In the genomic region with DNA sequence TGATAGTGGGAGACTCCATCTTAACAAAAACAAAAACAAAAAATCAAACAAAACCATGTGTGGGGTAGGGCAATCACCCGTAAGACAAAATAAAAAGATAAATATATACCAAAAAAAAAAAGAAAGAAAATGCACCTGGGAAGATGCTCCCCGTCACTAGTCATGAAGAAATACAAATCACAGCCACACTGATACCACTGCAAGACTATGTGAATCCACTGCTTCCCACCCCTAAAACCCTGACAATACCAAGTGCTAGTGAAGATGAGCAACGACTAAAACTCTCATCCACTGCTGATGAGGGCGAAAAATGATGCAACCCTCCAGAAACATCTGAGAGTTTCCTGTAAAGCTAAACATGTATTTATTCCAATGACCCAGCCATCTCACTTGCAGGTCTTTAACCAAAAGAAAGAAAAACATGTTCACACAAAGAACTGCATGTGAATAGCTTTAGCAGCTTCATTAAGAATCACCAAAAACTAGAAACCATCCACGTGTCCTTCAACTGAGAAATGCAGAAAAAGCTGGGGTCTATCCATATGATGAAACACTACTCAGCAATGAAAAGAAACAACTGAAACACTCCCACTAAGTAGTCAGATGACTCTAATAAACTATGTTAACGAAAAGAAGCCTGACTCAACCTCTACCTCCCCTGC, we compare ENCODE assay signal across 12 cellular contexts. TPM values are rescaled to one million over a fixed set of nuclear protein-coding genes. Genes with fewer than 3 reads are reported as not detected.
DNase-seq lines count a peak whose midpoint lies in the region; ATAC-seq, FAIRE-seq and TF ChIP-seq lines count a peak whose summit lies in the region.
"Had no signal": no experiment of that assay in that cellular context is flagged by ENCODE, and none has a peak within 500 bp of the region (broad histone marks: within the 10 kb centered on the region; RNA-seq: fewer than 3 reads in every experiment).

No MANE protein-coding gene starts in this region.

- BruUV-seq in HepG2 (replicated peaks; lab: Mats Ljungman, UMichigan): no TSS peak

- peak; percentile 63 for DNase-seq in activated naive CD4-positive, alpha-beta T cell treated with anti-CD3 and anti-CD28 coated beads for 36 hours
- no peak for DNase-seq in HepG2 (ENCODE audit: low spot score)
- DNase-seq in left ventricle myocardium superior: no peak
- no peak for DNase-seq in NOMO-1 treated with DMSO at 0.1 percent for 48 hours (lab: John Stamatoyannopoulos, UW; ENCODE audit: unreplicated experiment)
- DNase-seq in mucosa of gallbladder (ENCODE audit: low spot score): no peak
- no peak for DNase-seq in hippocampal formation (lab: John Stamatoyannopoulos, UW)
- DNase-seq: activated effector memory CD4-positive, alpha-beta T cell treated with anti-CD3 and anti-CD28 coated beads, Interleukin-2, amount 50 U/mL, for 16 hours; hypothalamus; RPMI8226 had no signal

- TF ChIP-seq RAD21 in HepG2 (CRISPR knock-in tag; IDR thresholded peaks at IDR 0.05): no peak

- H3K4me3 ChIP-seq in BLaER1: no peak overlapping the region
- no peak overlapping the region for H3K4me3 ChIP-seq in HEK293 (ENCODE audit: low read depth, low read length)
- H3K4me3 ChIP-seq in HepG2 (replicated peaks in 1 of 3; ENCODE audit: insufficient read depth in 1 of 3, low read depth in 2 of 3, low read length in 3 of 3): no peak overlapping the region
- H3K4me3 ChIP-seq: pancreas had no signal

- no peak for ATAC-seq in HepG2
- ATAC-seq in left ventricle myocardium superior: no peak
- ATAC-seq: pancreas had no signal

- no peaks in the 10 kb centered on the region for H3K27me3 Mint-ChIP-seq in activated naive CD4-positive, alpha-beta T cell treated with anti-CD3 and anti-CD28 coated beads for 36 hours (ENCODE audit: low read depth)

- POLR2A ChIA-PET in HEK293 (lab: Yijun Ruan, JAX): no interaction called here
- POLR2A ChIA-PET in HepG2 (lab: Yijun Ruan, JAX): no interaction called here

- H3K27ac ChIP-seq in BLaER1 (no peak overlapping the region), HEK293 (ENCODE audit: extremely low read depth, low read depth, low read length) (no peak overlapping the region), HepG2 (ENCODE audit: extremely low read length, insufficient read depth, low read length) (peak overlapping the region; percentile 97)
- H3K27ac ChIP-seq: pancreas had no signal

- H3K4me1 ChIP-seq in BLaER1 (peaks cover 97% of the 10 kb centered on the region), HEK293 (ENCODE audit: control insufficient read depth, insufficient read depth, low read length) (peaks cover 46% of the 10 kb centered on the region), HepG2 (ENCODE audit: insufficient read depth, low read length) (peaks cover 100% of the 10 kb centered on the region)

- TF ChIP-seq EP300 in HepG2 (IDR thresholded peaks at IDR 0.05; ENCODE audit: low read depth in 2 of 2, low read length in 2 of 2): no peak
- TF ChIP-seq EP300 in HepG2 (CRISPR knock-in tag; IDR thresholded peaks at IDR 0.05; ENCODE audit: borderline replicate concordance): no peak

- in situ Hi-C loops in HepG2 (cut with HindIII; ENCODE audit: extremely low pct_ligation_motif_present, low pct_unique_long_range_greater_than_20kb): no loop called here

- peaks cover 95% of the 10 kb centered on the region for H3K4me1 Mint-ChIP-seq in activated naive CD4-positive, alpha-beta T cell treated with anti-CD3 and anti-CD28 coated beads for 36 hours (ENCODE audit: low read depth)

- H3K36me3 ChIP-seq in BLaER1 (peaks cover 38% of the 10 kb centered on the region), HEK293 (ENCODE audit: control insufficient read depth in 2 of 2, insufficient read depth in 1 of 2, low read length in 2 of 2) (peaks cover 0 to 10% of the 10 kb centered on the region in 2 experiments; a peak in 2 of 3 replicates), HepG2 (replicated peaks in 1 of 2; ENCODE audit: control insufficient read depth in 1 of 2, insufficient read depth in 2 of 2, low read length in 2 of 2) (no peaks in the 10 kb centered on the region)
- H3K36me3 ChIP-seq: pancreas had no signal

- H3K79me2 ChIP-seq in HepG2 (ENCODE audit: insufficient read depth, low read length): peaks cover 76% of the 10 kb centered on the region

- H3K4me2 ChIP-seq in BLaER1 (peak overlapping the region; percentile 69), HepG2 (ENCODE audit: low read depth, low read length) (no peak overlapping the region)

- H3K27me3 ChIP-seq in BLaER1: no peaks in the 10 kb centered on the region
- no peaks in the 10 kb centered on the region for H3K27me3 ChIP-seq in HepG2 (ENCODE audit: control insufficient read depth in 1 of 2, insufficient read depth in 2 of 2, low read length in 2 of 2)
- H3K27me3 ChIP-seq: pancreas had no signal

- peak overlapping the region; percentile 53 for H3K4me3 Mint-ChIP-seq in activated naive CD4-positive, alpha-beta T cell treated with anti-CD3 and anti-CD28 coated beads for 36 hours

- TF ChIP-seq CTCF in HEK293 (tag by site-specific recombination; IDR thresholded peaks at IDR 0.05) (no peak), HepG2 (CRISPR knock-in tag; IDR thresholded peaks at IDR 0.05) (no peak)

- intact Hi-C loops in activated naive CD4-positive, alpha-beta T cell treated with anti-CD3 and anti-CD28 coated beads for 36 hours (cut with micrococcal nuclease): loop anchor here (1.0 to 5.0 kb wide), 4 partner anchors 7 to 167 kb away; no protein-coding TSS in a partner anchor
- intact Hi-C loops in HepG2 (cut with micrococcal nuclease; ENCODE audit: unreplicated experiment): no loop called here
- intact Hi-C loops in left ventricle myocardium superior (cut with micrococcal nuclease): no loop called here

- CTCF ChIA-PET in HEK293 (lab: Yijun Ruan, JAX): interaction anchor here (0.6 to 0.7 kb wide), 2 partner anchors 17 to 126 kb away, joined by 3 read pairs; no protein-coding TSS in a partner anchor
- CTCF ChIA-PET in activated naive CD4-positive, alpha-beta T cell treated with anti-CD3 and anti-CD28 coated beads for 36 hours (lab: Charles Lee): interaction anchor here (1.1 kb wide), 1 partner anchor 118 kb away, joined by 4 read pairs; the partner anchor contains the start of gene AKAP8L
- CTCF ChIA-PET in HepG2 (lab: Yijun Ruan, JAX; ENCODE audit: low intra/inter-chr PET ratio, low total read pairs): no interaction called here

- peaks cover 9% of the 10 kb centered on the region for H3K9me3 ChIP-seq in BLaER1
- H3K9me3 ChIP-seq in HEK293 (ENCODE audit: control insufficient read depth, insufficient read depth, low read depth, low read length): no peaks in the 10 kb centered on the region
- H3K9me3 ChIP-seq in HepG2 (ENCODE audit: low read length): no peaks in the 10 kb centered on the region
- H3K9me3 ChIP-seq: pancreas had no signal

- H3K9me3 Mint-ChIP-seq in activated naive CD4-positive, alpha-beta T cell treated with anti-CD3 and anti-CD28 coated beads for 36 hours: no peaks in the 10 kb centered on the region

- no peak overlapping the region for H2AFZ ChIP-seq in HepG2 (ENCODE audit: low read length)

- H3K9ac ChIP-seq in BLaER1 (no peak overlapping the region), HepG2 (ENCODE audit: insufficient read depth, low read depth, low read length) (no peak overlapping the region; the same call in 1 of the 2 replicates)

- peak overlapping the region; percentile 97 for H3K27ac Mint-ChIP-seq in activated naive CD4-positive, alpha-beta T cell treated with anti-CD3 and anti-CD28 coated beads for 36 hours

- H4K20me1 ChIP-seq in BLaER1 (peaks cover 100% of the 10 kb centered on the region), HepG2 (ENCODE audit: insufficient read depth, low read length) (peaks cover 27% of the 10 kb centered on the region)

- H3K36me3 Mint-ChIP-seq in activated naive CD4-positive, alpha-beta T cell treated with anti-CD3 and anti-CD28 coated beads for 36 hours (ENCODE audit: low read depth): peaks cover 23% of the 10 kb centered on the region

- TF ChIP-seq POLR2A in HepG2 (IDR thresholded peaks at IDR 0.05; ENCODE audit: insufficient read depth in 1 of 2, low read depth in 2 of 2, low read length in 2 of 2): no peak

- no peak for FAIRE-seq in HepG2 (lab: Jason Lieb, UNC)
- FAIRE-seq: pancreas had no signal

- WGBS in HepG2 (ENCODE audit: low lambda C conversion rate): 85% methylated on average over 6 of the region's 6 CpGs

TF ChIP-seq in HEK293, 187 proteins besides CTCF, POLR2A, EP300 and RAD21 (continues in another document):
- TF ChIP-seq ZNF561 (tag by site-specific recombination; IDR thresholded peaks at IDR 0.05; ENCODE audit: borderline replicate concordance) (0 out of 2 replicates have a peak, but pooled peaks have one; percentile 49), ZNF10 (tag by site-specific recombination; IDR thresholded peaks at IDR 0.05) (0 out of 2 replicates have a peak, but pooled peaks have one; percentile 12)

TF ChIP-seq in HepG2, 621 proteins besides CTCF, POLR2A, EP300 and RAD21 (continues in another document):
- TF ChIP-seq CEBPB (IDR thresholded peaks at IDR 0.05; ENCODE audit: borderline replicate concordance, low read depth, low read length): peak; percentile 55; the same call in 1 of the 2 replicates
- peak; percentile 66 for TF ChIP-seq GATAD2A (CRISPR knock-in tag; IDR thresholded peaks at IDR 0.05)

RNA-seq across cellular contexts. Expression of gene BRD4, which starts 31.7 kb away (rescaled TPM):
- 100 to 1,000 TPM; 109 to 111 TPM for total RNA-seq in activated naive CD4-positive, alpha-beta T cell treated with anti-CD3 and anti-CD28 coated beads for 36 hours
- total RNA-seq in HepG2 (2016; rRNA removed; fragmentation: Illumina TruSeq; extraction: Trizol) (11.4 TPM in 2 replicates), left ventricle myocardium superior (67.4 TPM), mucosa of gallbladder (87.8 TPM)
- 9.3 and 10.8 TPM in 2 replicates for total RNA-seq in HepG2 (2016; cell fraction: cytosol; rRNA removed; fragmentation: Illumina TruSeq; extraction: Trizol; ENCODE audit: low read depth)
- 9.9 and 11.8 TPM in 2 replicates for total RNA-seq in HepG2 (2016; cell fraction: insoluble cytoplasmic fraction; rRNA removed; fragmentation: Illumina TruSeq; extraction: Trizol)
- total RNA-seq in HepG2 (2016; cell fraction: membrane; rRNA removed; fragmentation: Illumina TruSeq; extraction: Trizol): 14.9 and 16.5 TPM in 2 replicates
- total RNA-seq in HepG2 (2016; cell fraction: nucleus; rRNA removed; fragmentation: Illumina TruSeq; extraction: Trizol): 16.3 and 19.3 TPM in 2 replicates
- polyA plus RNA-seq in HepG2 (2011; rRNA removed): 10.5 TPM in 2 replicates
- polyA plus RNA-seq in HepG2 (2011; cell fraction: cytosol; rRNA removed): 5.5 and 5.9 TPM in 2 replicates
- 33.7 and 40.9 TPM in 2 replicates for polyA plus RNA-seq in HepG2 (2011; cell fraction: nucleus; rRNA removed)
- 38.7 and 50.8 TPM in 2 replicates for polyA plus RNA-seq in HepG2 (2012)
- 3.9 and 4.0 TPM in 2 replicates for polyA plus RNA-seq in HepG2 (2016; cell fraction: cytosol; fragmentation: Illumina TruSeq; extraction: Trizol; ENCODE audit: low read depth)
- 19.8 and 29.3 TPM in 2 replicates for polyA plus RNA-seq in HepG2 (2016; cell fraction: insoluble cytoplasmic fraction; fragmentation: Illumina TruSeq; extraction: Trizol; ENCODE audit: low read depth)
- 14.9 and 16.3 TPM in 2 replicates for polyA plus RNA-seq in HepG2 (2016; cell fraction: membrane; fragmentation: Illumina TruSeq; extraction: Trizol; ENCODE audit: low read depth)
- 50.8 and 56.4 TPM in 2 replicates for polyA plus RNA-seq in HepG2 (2016; cell fraction: nucleus; fragmentation: Illumina TruSeq; extraction: Trizol; ENCODE audit: insufficient read depth, low read depth)
- 42.7 and 54.2 TPM in 2 replicates for polyA minus RNA-seq in HepG2 (2011; rRNA and poly(A)+ RNA removed; ENCODE audit: low replicate concordance)
- 22.2 and 24.6 TPM in 2 replicates for polyA minus RNA-seq in HepG2 (2011; cell fraction: cytosol; rRNA and poly(A)+ RNA removed)
- polyA minus RNA-seq in HepG2 (2011; cell fraction: nucleus; rRNA and poly(A)+ RNA removed): 49.4 and 56.1 TPM in 2 replicates
